ENCODE assay signal across 21 cellular contexts in the genomic region with DNA sequence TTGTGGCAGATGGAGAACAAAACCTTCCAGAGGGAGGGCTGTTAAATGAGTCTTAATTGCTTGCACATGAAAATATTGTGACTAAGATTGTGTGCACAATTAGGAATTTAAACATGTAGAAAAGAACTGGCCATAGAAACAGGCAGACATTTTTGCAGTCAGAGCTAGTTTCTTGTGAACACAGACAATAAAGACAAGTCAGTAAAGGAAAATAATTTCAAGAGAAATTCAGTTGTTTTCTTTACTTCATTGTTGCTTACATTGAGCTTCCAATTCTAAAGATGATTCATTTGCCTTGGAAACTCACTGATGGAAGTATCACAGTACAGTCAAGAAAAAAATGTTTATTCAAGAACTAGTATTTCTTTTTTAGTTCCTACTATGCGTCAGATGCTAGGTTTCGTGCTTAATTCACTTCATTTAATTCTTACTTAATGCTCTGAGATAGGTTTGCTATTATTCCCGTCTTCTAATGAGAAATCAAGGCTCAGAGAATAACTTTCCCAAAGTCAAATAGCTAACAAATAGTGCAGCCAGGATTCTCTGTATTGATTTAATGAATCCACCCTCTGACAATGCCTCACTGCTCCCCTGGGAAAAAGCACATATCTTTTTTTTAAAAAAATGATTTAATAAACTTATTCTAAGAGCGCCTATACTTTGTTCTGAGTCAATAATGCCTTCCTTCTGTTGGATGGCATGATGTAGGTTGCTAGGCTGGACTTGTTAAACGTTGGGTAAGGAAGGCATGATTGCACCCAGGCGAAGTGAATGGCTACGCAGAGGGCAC.
DNase-seq lines count a peak whose midpoint lies in the region; ATAC-seq, FAIRE-seq and TF ChIP-seq lines count a peak whose summit lies in the region.
"Had no signal": no experiment of that assay in that cellular context is flagged by ENCODE, and none has a peak within 500 bp of the region (broad histone marks: within the 10 kb centered on the region; RNA-seq: fewer than 3 reads in every experiment).

No MANE protein-coding gene starts in this region.

- FAIRE-seq in endothelial cell of umbilical vein (lab: Jason Lieb, UNC) = no peak

- no peak overlapping the region for H3K4me2 ChIP-seq in endothelial cell of umbilical vein (ENCODE audit: insufficient read depth, low read length)
- H3K4me2 ChIP-seq in osteoblast (ENCODE audit: insufficient read depth, low read length) = peak overlapping the region; percentile 66

- no peaks in the 10 kb centered on the region for H4K20me1 ChIP-seq in endothelial cell of umbilical vein (replicated peaks; ENCODE audit: control insufficient read depth, extremely low read depth, insufficient read depth, low read length)
- H4K20me1 ChIP-seq in osteoblast (ENCODE audit: insufficient read depth, low read length) = no peaks in the 10 kb centered on the region

- H3K9ac ChIP-seq in endothelial cell of umbilical vein (replicated peaks; ENCODE audit: extremely low read depth, insufficient read depth, low read length) = no peak overlapping the region

- H2AFZ ChIP-seq in endothelial cell of umbilical vein (ENCODE audit: low read depth, low read length) (no peak overlapping the region), osteoblast (ENCODE audit: low read length) (peak overlapping the region; percentile 54)

- TF ChIP-seq POLR2A in endothelial cell of umbilical vein (IDR thresholded peaks at IDR 0.05; ENCODE audit: low read depth, low read length) = no peak

- H3K36me3 Mint-ChIP-seq in Caco-2 (ENCODE audit: insufficient read depth, unreplicated experiment) (peaks cover 17% of the 10 kb centered on the region), type B pancreatic cell (no peaks in the 10 kb centered on the region)
- H3K36me3 Mint-ChIP-seq in activated CD4-positive, alpha-beta memory T cell treated with anti-CD3 and anti-CD28 coated beads for 36 hours = no peaks in the 10 kb centered on the region
- H3K36me3 Mint-ChIP-seq: CD4-positive, CD25-positive, alpha-beta regulatory T cell; memory B cell; stimulated activated memory B cell treated with anti-CD40 and anti-IgM and Interleukin-4, amounts not matched to agents 10 μg/mL and 1 μg/mL and 100 μg/mL, for 72 hours; WTC11 had no signal

- peak overlapping the region; percentile 67 for H3K27ac Mint-ChIP-seq in Caco-2 (ENCODE audit: unreplicated experiment)
- no peak overlapping the region for H3K27ac Mint-ChIP-seq in type B pancreatic cell
- H3K27ac Mint-ChIP-seq in activated CD4-positive, alpha-beta memory T cell treated with anti-CD3 and anti-CD28 coated beads for 36 hours = no peak overlapping the region
- H3K27ac Mint-ChIP-seq: CD4-positive, CD25-positive, alpha-beta regulatory T cell; memory B cell; stimulated activated memory B cell treated with anti-CD40 and anti-IgM and Interleukin-4, amounts not matched to agents 10 μg/mL and 1 μg/mL and 100 μg/mL, for 72 hours; WTC11 had no signal

- no peaks in the 10 kb centered on the region for H3K79me2 ChIP-seq in endothelial cell of umbilical vein (ENCODE audit: control insufficient read depth, insufficient read depth, low read length)
- H3K79me2 ChIP-seq in osteoblast (ENCODE audit: insufficient read depth, low read length) = no peaks in the 10 kb centered on the region

- H3K36me3 ChIP-seq in Caco-2 (ENCODE audit: control insufficient read depth, insufficient read depth, low read length) (no peaks in the 10 kb centered on the region), endothelial cell of umbilical vein (ENCODE audit: control insufficient read depth in 2 of 2, extremely low read depth in 1 of 2, insufficient read depth in 2 of 2, low read length in 2 of 2) (peaks cover 0 to 2% of the 10 kb centered on the region in 2 experiments), osteoblast (ENCODE audit: insufficient read depth, low read length) (no peaks in the 10 kb centered on the region)
- H3K36me3 ChIP-seq: sigmoid colon, tibial artery had no signal

- no peak overlapping the region for H3K4me3 Mint-ChIP-seq in Caco-2 (ENCODE audit: unreplicated experiment)
- H3K4me3 Mint-ChIP-seq in type B pancreatic cell = no peak overlapping the region
- H3K4me3 Mint-ChIP-seq in activated CD4-positive, alpha-beta memory T cell treated with anti-CD3 and anti-CD28 coated beads for 36 hours = no peak overlapping the region
- H3K4me3 Mint-ChIP-seq: CD4-positive, CD25-positive, alpha-beta regulatory T cell; memory B cell; naive thymus-derived CD4-positive, alpha-beta T cell; stimulated activated memory B cell treated with anti-CD40 and anti-IgM and Interleukin-4, amounts not matched to agents 10 μg/mL and 1 μg/mL and 100 μg/mL, for 72 hours; WTC11 had no signal

- H3K9me3 Mint-ChIP-seq in Caco-2 (ENCODE audit: unreplicated experiment) = no peaks in the 10 kb centered on the region
- H3K9me3 Mint-ChIP-seq in type B pancreatic cell = no peaks in the 10 kb centered on the region
- no peaks in the 10 kb centered on the region for H3K9me3 Mint-ChIP-seq in activated CD4-positive, alpha-beta memory T cell treated with anti-CD3 and anti-CD28 coated beads for 36 hours
- H3K9me3 Mint-ChIP-seq: memory B cell; stimulated activated memory B cell treated with anti-CD40 and anti-IgM and Interleukin-4, amounts not matched to agents 10 μg/mL and 1 μg/mL and 100 μg/mL, for 72 hours; WTC11 had no signal

- no peak overlapping the region for H3K4me3 ChIP-seq in Caco-2 (ENCODE audit: low read depth, low read length)
- no peak overlapping the region for H3K4me3 ChIP-seq in endothelial cell of umbilical vein (replicated peaks in 1 of 3; ENCODE audit: insufficient read depth in 1 of 3, low read depth in 1 of 3, low read length in 3 of 3)
- H3K4me3 ChIP-seq in osteoblast (ENCODE audit: insufficient read depth, low read length) = peak overlapping the region; percentile 41
- H3K4me3 ChIP-seq: sigmoid colon, tibial artery had no signal

- intact Hi-C loops in Caco-2 (cut with micrococcal nuclease; ENCODE audit: unreplicated experiment) (no loop called here), endothelial cell of umbilical vein (cut with micrococcal nuclease) (no loop called here)
- intact Hi-C loops in activated CD4-positive, alpha-beta memory T cell treated with anti-CD3 and anti-CD28 coated beads for 36 hours (cut with micrococcal nuclease) = no loop called here

- no peaks in the 10 kb centered on the region for H3K9me1 ChIP-seq in endothelial cell of umbilical vein (replicated peaks; ENCODE audit: control insufficient read depth, extremely low read depth, insufficient read depth, low read length)

- dilution Hi-C loops in endothelial cell of umbilical vein (cut with MboI; ENCODE audit: extremely low pct_ligation_motif_present, low sequenced_read_pairs) = no loop called here

- peaks cover 55% of the 10 kb centered on the region for H3K4me1 Mint-ChIP-seq in Caco-2 (ENCODE audit: low read depth, unreplicated experiment)
- H3K4me1 Mint-ChIP-seq in type B pancreatic cell (ENCODE audit: unreplicated experiment) = peaks cover 46% of the 10 kb centered on the region
- peaks cover 15% of the 10 kb centered on the region for H3K4me1 Mint-ChIP-seq in activated CD4-positive, alpha-beta memory T cell treated with anti-CD3 and anti-CD28 coated beads for 36 hours (ENCODE audit: low read depth)
- H3K4me1 Mint-ChIP-seq: memory B cell; stimulated activated memory B cell treated with anti-CD40 and anti-IgM and Interleukin-4, amounts not matched to agents 10 μg/mL and 1 μg/mL and 100 μg/mL, for 72 hours had no signal

- H3K4me1 ChIP-seq in Caco-2 = peaks cover 64% of the 10 kb centered on the region
- no peaks in the 10 kb centered on the region for H3K4me1 ChIP-seq in endothelial cell of umbilical vein (ENCODE audit: control insufficient read depth, extremely low read depth, insufficient read depth, low read length)
- H3K4me1 ChIP-seq in osteoblast (ENCODE audit: insufficient read depth, low read length) = peaks cover 15% of the 10 kb centered on the region

- CTCF ChIA-PET in Caco-2 (lab: Charles Lee) = no interaction called here
- CTCF ChIA-PET in endothelial cell of umbilical vein (lab: Charles Lee) = interaction anchor here (0.8 to 1.9 kb wide), 5 partner anchors 9 to 273 kb away, joined by 3 to 16 read pairs (median 4); no protein-coding TSS in a partner anchor
- CTCF ChIA-PET in activated CD4-positive, alpha-beta memory T cell treated with anti-CD3 and anti-CD28 coated beads for 36 hours (lab: Charles Lee) = interaction anchor here (0.9 to 1.1 kb wide), 2 partner anchors 9 to 130 kb away, joined by 3 to 4 read pairs; no protein-coding TSS in a partner anchor

- POLR2A ChIA-PET in Caco-2 (lab: Charles Lee) = no interaction called here
- POLR2A ChIA-PET in endothelial cell of umbilical vein (lab: Charles Lee) = no interaction called here
- POLR2A ChIA-PET in activated CD4-positive, alpha-beta memory T cell treated with anti-CD3 and anti-CD28 coated beads for 36 hours (lab: Charles Lee) = no interaction called here

- H3K27me3 Mint-ChIP-seq in Caco-2 (ENCODE audit: insufficient read depth, unreplicated experiment) (no peaks in the 10 kb centered on the region), type B pancreatic cell (no peaks in the 10 kb centered on the region)
- no peaks in the 10 kb centered on the region for H3K27me3 Mint-ChIP-seq in activated CD4-positive, alpha-beta memory T cell treated with anti-CD3 and anti-CD28 coated beads for 36 hours
- H3K27me3 Mint-ChIP-seq: memory B cell; stimulated activated memory B cell treated with anti-CD40 and anti-IgM and Interleukin-4, amounts not matched to agents 10 μg/mL and 1 μg/mL and 100 μg/mL, for 72 hours had no signal

- no peaks in the 10 kb centered on the region for H3K27me3 ChIP-seq in Caco-2 (replicated peaks; ENCODE audit: control insufficient read depth, insufficient read depth, low read length)
- no peaks in the 10 kb centered on the region for H3K27me3 ChIP-seq in endothelial cell of umbilical vein (ENCODE audit: control insufficient read depth in 2 of 2, insufficient read depth in 2 of 2, low read length in 2 of 2)
- no peaks in the 10 kb centered on the region for H3K27me3 ChIP-seq in osteoblast (ENCODE audit: insufficient read depth, low read length)
- H3K27me3 ChIP-seq: sigmoid colon, tibial artery had no signal

- TF ChIP-seq CTCF in Caco-2 (IDR thresholded peaks at IDR 0.05; ENCODE audit: insufficient read depth in 1 of 2, low read depth in 1 of 2, low read length in 1 of 2, severe bottlenecking in 1 of 2, unreplicated experiment in 1 of 2) (no peak), endothelial cell of umbilical vein (IDR thresholded peaks at IDR 0.05; ENCODE audit: extremely low read depth in 1 of 2, insufficient read depth in 1 of 2, low read depth in 1 of 2, low read length in 2 of 2) (no peak), osteoblast (IDR thresholded peaks at IDR 0.05; ENCODE audit: extremely low read depth, low read depth, low read length) (no peak), type B pancreatic cell (conservative IDR thresholded peaks at IDR 0.05) (no peak)

- DNase-seq in Caco-2 (no peak), NCI-H69 (lab: John Stamatoyannopoulos, UW) (peak; percentile 48), endothelial cell of umbilical vein (ENCODE audit: low read depth, low spot score) (peak; percentile 9), osteoblast (ENCODE audit: insufficient read length, low spot score, missing footprints) (peak; percentile 66), type B pancreatic cell (ENCODE audit: extremely low spot score, unreplicated experiment) (no peak)
- no peak for DNase-seq in activated CD4-positive, alpha-beta memory T cell treated with anti-CD3 and anti-CD28 coated beads for 36 hours
- DNase-seq: CD4-positive, CD25-positive, alpha-beta regulatory T cell; central memory CD4-positive, alpha-beta T cell; effector CD4-positive, alpha-beta T cell; hypothalamus; MM.1S; naive thymus-derived CD4-positive, alpha-beta T cell; NCI-H146; NCI-H82; SHP77 treated with DMSO at 0.1 percent for 48 hours; sigmoid colon; tibial artery had no signal

- no peak for ATAC-seq in HG02981 (IDR thresholded peaks at IDR 0.05; ENCODE audit: unreplicated experiment)
- ATAC-seq: naive thymus-derived CD4-positive, alpha-beta T cell; stimulated activated memory B cell treated with anti-CD40 and anti-IgM and Interleukin-4, amounts not matched to agents 10 μg/mL and 1 μg/mL and 100 μg/mL, for 72 hours; WTC11 had no signal

- no peak overlapping the region for H3K27ac ChIP-seq in endothelial cell of umbilical vein (ENCODE audit: insufficient read depth, low read depth, low read length)
- H3K27ac ChIP-seq in osteoblast (ENCODE audit: low read depth, low read length) = peak overlapping the region; percentile 83
- H3K27ac ChIP-seq: tibial artery had no signal

- H3K9me3 ChIP-seq in Caco-2 (no peaks in the 10 kb centered on the region), endothelial cell of umbilical vein (replicated peaks; ENCODE audit: control insufficient read depth, insufficient read depth, low read length) (no peaks in the 10 kb centered on the region), osteoblast (ENCODE audit: low read depth, low read length) (no peaks in the 10 kb centered on the region)
- H3K9me3 ChIP-seq: sigmoid colon, tibial artery had no signal

- BruUV-seq in Caco-2 (replicated peaks; lab: Mats Ljungman, UMichigan) (no TSS peak), endothelial cell of umbilical vein (replicated peaks; lab: Mats Ljungman, UMichigan) (no TSS peak)

Comparison
In these comparisons a context has a peak if more than half of its experiments do, and no peak if none do; other contexts are left out.
1. DNase-seq: peak in NCI-H69 (single experiment), endothelial cell of umbilical vein (single experiment) and osteoblast (single experiment); none in Caco-2 (0 of 2), type B pancreatic cell (single experiment) and activated CD4-positive, alpha-beta memory T cell treated with anti-CD3 and anti-CD28 coated beads for 36 hours (single experiment).